10 cellular contexts compared by ENCODE assay signal in the genomic region with DNA sequence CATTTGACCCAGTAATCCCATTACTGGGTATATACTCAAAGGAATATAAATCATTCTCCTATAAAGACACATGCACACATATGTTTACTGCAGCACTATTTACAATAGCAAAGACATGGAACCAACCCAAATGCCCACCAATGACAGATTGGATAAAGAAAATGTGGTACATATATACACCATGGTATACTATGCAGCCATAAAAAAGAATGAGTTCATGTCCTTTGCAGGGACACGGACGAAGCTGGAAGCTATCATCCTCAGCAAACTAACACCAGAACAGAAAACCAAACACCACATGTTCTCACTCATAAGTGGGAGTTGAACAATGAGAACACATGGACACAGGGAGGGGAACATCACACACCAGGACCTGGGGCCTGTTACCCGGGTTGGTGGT. TPM values are rescaled to one million over a fixed set of nuclear protein-coding genes. Genes with fewer than 3 reads are reported as not detected.
"Had no signal": no experiment of that assay in that cellular context is flagged by ENCODE, and none has a peak within 500 bp of the region (broad histone marks: within the 10 kb centered on the region; RNA-seq: fewer than 3 reads in every experiment).

No MANE protein-coding gene starts in this region.

RNA-seq across cellular contexts. Expression of a gene that starts 4.8 kb away (rescaled TPM):
- total RNA-seq: activated CD4-positive, alpha-beta memory T cell treated with anti-CD3 and anti-CD28 coated beads for 36 hours; activated CD4-positive, alpha-beta T cell treated with anti-CD3 and anti-CD28 coated beads, Interleukin-2, amount 10 ng/mL, durations not matched to agents 24 days and 14 days; activated CD8-positive, alpha-beta memory T cell treated with anti-CD3 and anti-CD28 coated beads for 36 hours; activated CD8-positive, alpha-beta memory T cell treated with anti-CD3 and anti-CD28 coated beads, Interleukin-2, amount 10 ng/mL, durations not matched to agents 7 days and 5 days; activated CD8-positive, alpha-beta T cell treated with anti-CD3 and anti-CD28 coated beads, Interleukin-2, amount 10 ng/mL, durations not matched to agents 7 days and 5 days; activated naive CD4-positive, alpha-beta T cell treated with anti-CD3 and anti-CD28 coated beads for 36 hours; activated naive CD8-positive, alpha-beta T cell treated with anti-CD3 and anti-CD28 coated beads, Interleukin-2, amount 10 ng/mL, durations not matched to agents 7 days and 5 days; activated T-helper 1 cell treated with anti-CD3 and anti-CD28 coated beads, Interleukin-12 subunit alpha, Interleukin-12 subunit beta, Interleukin-2, Interleukin-4 antibody, amounts not matched to agents 30 ng/mL and 10 ng/mL and 1 ng/mL, durations not matched to agents 14 hours and 24 hours and 36 hours; activated T-helper 2 cell treated with anti-CD3 and anti-CD28 coated beads, Interferon-gamma antibody, Interleukin-2, Interleukin-4, amounts not matched to agents 10 μg/mL and 5 μg/mL and 100 μg/mL, durations not matched to agents 14 hours and 24 hours and 36 hours; T-helper 2 cell treated with Interferon-gamma antibody and Interleukin-4, amounts not matched to agents 100 ng/mL and 5 ng/mL, for 36 hours had no signal
